24 cellular contexts compared by ENCODE assay signal in the genomic region with DNA sequence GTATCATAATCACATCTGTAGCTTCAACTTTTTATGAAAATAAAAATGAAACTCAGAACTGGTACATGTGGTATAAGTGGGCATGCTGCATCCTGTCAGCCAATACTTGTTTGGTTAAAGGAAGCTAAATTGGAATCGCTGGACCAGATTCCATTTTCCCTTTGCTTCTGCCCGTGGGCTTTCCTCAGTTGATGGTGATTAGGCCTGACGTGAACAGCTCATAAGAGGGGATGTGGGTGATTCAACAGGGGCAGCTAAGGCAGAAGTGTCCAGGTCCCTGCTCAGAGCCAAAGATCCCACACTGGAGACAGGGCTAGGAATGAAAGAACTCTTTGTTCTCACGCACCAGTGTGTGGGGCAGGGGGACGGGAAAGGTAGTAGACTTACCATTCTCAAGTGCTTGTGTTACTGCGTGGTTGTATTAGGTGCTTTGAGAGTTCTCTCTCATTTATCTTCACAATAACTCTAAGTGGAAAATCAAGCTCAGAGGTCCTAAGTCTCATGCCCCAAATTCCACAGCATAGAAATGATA.
A peak's percentile ranks its signal among the peaks of the same experiment; 100 is the strongest.
DNase-seq lines count a peak whose midpoint lies in the region; ATAC-seq and TF ChIP-seq lines count a peak whose summit lies in the region.
"Had no signal": no experiment of that assay in that cellular context is flagged by ENCODE, and none has a peak within 500 bp of the region (broad histone marks: within the 10 kb centered on the region; RNA-seq: fewer than 3 reads in every experiment).

No MANE protein-coding gene starts in this region.

- H3K4me1 ChIP-seq in DND-41 (ENCODE audit: insufficient read depth, low read length) = peaks cover 22% of the 10 kb centered on the region
- H3K4me1 ChIP-seq: Caco-2 had no signal

- H3K9me3 ChIP-seq in DND-41 (ENCODE audit: insufficient read depth, low read length, severe bottlenecking) = no peaks in the 10 kb centered on the region
- H3K9me3 ChIP-seq: Caco-2, tibial nerve had no signal

- DNase-seq in DND-41 (no peak), islet precursor cell (peak; percentile 98), NCI-H748 treated with DMSO at 0.1 percent for 48 hours (lab: John Stamatoyannopoulos, UW) (no peak)
- no peak for DNase-seq in activated naive CD4-positive, alpha-beta T cell treated with anti-CD3 and anti-CD28 coated beads, Interleukin-2, amount 50 U/mL, for 16 hours
- DNase-seq: activated CD8-positive, alpha-beta T cell treated with anti-CD3 and anti-CD28 coated beads for 36 hours; activated T-cell treated with anti-CD3 and anti-CD28 coated beads, Interleukin-2, amount 50 U/mL, for 24 hours; amniotic stem cell; Caco-2; caudate nucleus; dermis blood vessel endothelial cell; glutamatergic neuron; GM23248; left cardiac atrium; mesendoderm; naive thymus-derived CD4-positive, alpha-beta T cell; NCI-H187 treated with DMSO at 0.1 percent for 48 hours; NCI-H2227 treated with DMSO at 0.1 percent for 48 hours; stimulated activated naive CD8-positive, alpha-beta T cell treated with anti-CD3 and anti-CD28 coated beads, Interleukin-15, amount 100 ng/mL, for 72 hours; SW 1271 had no signal

- no peak overlapping the region for H3K9ac ChIP-seq in DND-41 (ENCODE audit: low read depth, low read length)
- H3K9ac ChIP-seq: GM23248 had no signal

- H3K4me3 ChIP-seq in DND-41 (ENCODE audit: low read depth in 1 of 2, low read length in 2 of 2) = no peak overlapping the region
- H3K4me3 ChIP-seq: GM23248, tibial nerve had no signal

- H3K27me3 ChIP-seq in DND-41 (ENCODE audit: insufficient read depth, low read length, poor library complexity) = no peaks in the 10 kb centered on the region
- H3K27me3 ChIP-seq: tibial nerve had no signal

- no peaks in the 10 kb centered on the region for H4K20me1 ChIP-seq in DND-41 (ENCODE audit: insufficient read depth, low read length)

- peak overlapping the region; percentile 30; the same call in 1 of the 2 replicates for H2AFZ ChIP-seq in DND-41 (ENCODE audit: low read depth, low read length)
- H2AFZ ChIP-seq: GM23248 had no signal

- H3K79me2 ChIP-seq in DND-41 (ENCODE audit: insufficient read depth, low read length) = no peaks in the 10 kb centered on the region

- no peak overlapping the region for H3K4me2 ChIP-seq in DND-41 (ENCODE audit: insufficient read depth, low read length)

- TF ChIP-seq CTCF in DND-41 (IDR thresholded peaks at IDR 0.05; ENCODE audit: borderline replicate concordance, extremely low read depth, low read length, poor library complexity, severe bottlenecking) = no peak

- ATAC-seq in DND-41 (ENCODE audit: insufficient read depth, low read depth) (peak; percentile 37; the same call in 1 of the 3 replicates), GM21390 (IDR thresholded peaks at IDR 0.05; ENCODE audit: unreplicated experiment) (peak; percentile 54), SK-N-SH treated with all-trans-retinoic acid at 6 μM for 48 hours (peak; percentile 30), GM21737 (IDR thresholded peaks at IDR 0.05; ENCODE audit: unreplicated experiment) (no peak), GM21576 (IDR thresholded peaks at IDR 0.05; ENCODE audit: unreplicated experiment) (no peak)
- ATAC-seq: activated CD8-positive, alpha-beta T cell treated with anti-CD3 and anti-CD28 coated beads for 36 hours; left cardiac atrium; naive thymus-derived CD4-positive, alpha-beta T cell; stimulated activated naive CD8-positive, alpha-beta T cell treated with anti-CD3 and anti-CD28 coated beads, Interleukin-15, amount 100 ng/mL, for 72 hours had no signal

- no peaks in the 10 kb centered on the region for H3K36me3 ChIP-seq in DND-41 (ENCODE audit: insufficient read depth, low read length)
- H3K36me3 ChIP-seq: tibial nerve had no signal

- no peak overlapping the region for H3K27ac ChIP-seq in DND-41 (ENCODE audit: low read length)
- H3K27ac ChIP-seq: GM23248, tibial nerve had no signal

TF ChIP-seq in SK-N-SH treated with all-trans-retinoic acid at 6 μM for 48 hours, 23 proteins besides CTCF, POLR2A, EP300 and RAD21:
- no peak for TF ChIP-seq ZNF70 (CRISPR knock-in tag; IDR thresholded peaks at IDR 0.05)
- TF ChIP-seq ISL1 (CRISPR knock-in tag; IDR thresholded peaks at IDR 0.05) = peak; percentile 71

Comparison
In these comparisons a context has a peak if more than half of its experiments do, and no peak if none do; other contexts are left out.
1. ATAC-seq: peak in DND-41 (single experiment), GM21390 (single experiment) and SK-N-SH treated with all-trans-retinoic acid at 6 μM for 48 hours (single experiment); none in GM21737 (single experiment) and GM21576 (single experiment).